In genomic region chr13:92806215-92806614, GRCh38 we compare ENCODE assay signal across 7 cellular contexts.
DNase-seq lines count a peak whose midpoint lies in the region; ATAC-seq, FAIRE-seq and TF ChIP-seq lines count a peak whose summit lies in the region.

No MANE protein-coding gene starts in this region.

- H3K36me3 ChIP-seq in small intestine (ENCODE audit: control insufficient read depth in 2 of 2, insufficient read depth in 2 of 2, low read length in 2 of 2), result no peaks in the 10 kb centered on the region

- WGBS in small intestine, 3 donors, result 12 to 33% (median 22%) methylated on average over 4 of the region's 4 CpGs

- H3K4me3 ChIP-seq in NB4 (ENCODE audit: low read depth, low read length), result peak overlapping the region; percentile 40
- peak overlapping the region; percentile 59 for H3K4me3 ChIP-seq in epithelial cell of proximal tubule (ENCODE audit: low read depth, low read length)
- H3K4me3 ChIP-seq in small intestine (ENCODE audit: low read depth in 1 of 2, low read length in 2 of 2), result peak overlapping the region in 1 of 2 donors; percentile 28

- H3K4me1 ChIP-seq in small intestine (ENCODE audit: control insufficient read depth in 2 of 2, insufficient read depth in 1 of 2, low read depth in 1 of 2, low read length in 1 of 2), result no peaks in the 10 kb centered on the region

- peak; percentile 64 for ATAC-seq in GM19463 (IDR thresholded peaks at IDR 0.05; ENCODE audit: unreplicated experiment)

- TF ChIP-seq POLR2A in NB4 (IDR thresholded peaks at IDR 0.05; ENCODE audit: extremely low read depth, insufficient read length), result no peak

- no peak for TF ChIP-seq CTCF in NB4 (IDR thresholded peaks at IDR 0.05; ENCODE audit: low read depth, low read length)
- TF ChIP-seq CTCF in epithelial cell of proximal tubule (conservative IDR thresholded peaks at IDR 0.05; ENCODE audit: low read depth, low read length), result no peak

- FAIRE-seq in small intestine (lab: Jason Lieb, UNC), result no peak

- DNase-seq in NB4 (ENCODE audit: low read depth) (peak; percentile 28), epithelial cell of proximal tubule (ENCODE audit: low read depth) (peak; percentile 43), small intestine (peak; percentile 78), GM19238 (ENCODE audit: insufficient read length, low spot score) (no peak), activated gamma-delta T cell treated with Interleukin-2 at 50 U/mL for 16 hours (no peak), superior temporal gyrus (ENCODE audit: extremely low spot score) (no peak)

- peak overlapping the region in 1 of 2 donors; percentile 41 for H3K27ac ChIP-seq in small intestine (ENCODE audit: low read depth in 1 of 2, low read length in 1 of 2)

- H3K27me3 ChIP-seq in small intestine (ENCODE audit: control insufficient read depth in 2 of 2, insufficient read depth in 2 of 2, low read length in 2 of 2), result no peaks in the 10 kb centered on the region

- no peaks in the 10 kb centered on the region for H3K9me3 ChIP-seq in small intestine (ENCODE audit: control insufficient read depth, low read depth)

Comparison
In these comparisons a context has a peak if more than half of its experiments do, and no peak if none do; other contexts are left out.
1. DNase-seq: peak in NB4 (single experiment), epithelial cell of proximal tubule (single experiment) and small intestine (single experiment); none in GM19238 (single experiment), activated gamma-delta T cell treated with Interleukin-2 at 50 U/mL for 16 hours (single experiment) and superior temporal gyrus (single experiment).